ENCODE assay signal across 8 cellular contexts in the genomic region with DNA sequence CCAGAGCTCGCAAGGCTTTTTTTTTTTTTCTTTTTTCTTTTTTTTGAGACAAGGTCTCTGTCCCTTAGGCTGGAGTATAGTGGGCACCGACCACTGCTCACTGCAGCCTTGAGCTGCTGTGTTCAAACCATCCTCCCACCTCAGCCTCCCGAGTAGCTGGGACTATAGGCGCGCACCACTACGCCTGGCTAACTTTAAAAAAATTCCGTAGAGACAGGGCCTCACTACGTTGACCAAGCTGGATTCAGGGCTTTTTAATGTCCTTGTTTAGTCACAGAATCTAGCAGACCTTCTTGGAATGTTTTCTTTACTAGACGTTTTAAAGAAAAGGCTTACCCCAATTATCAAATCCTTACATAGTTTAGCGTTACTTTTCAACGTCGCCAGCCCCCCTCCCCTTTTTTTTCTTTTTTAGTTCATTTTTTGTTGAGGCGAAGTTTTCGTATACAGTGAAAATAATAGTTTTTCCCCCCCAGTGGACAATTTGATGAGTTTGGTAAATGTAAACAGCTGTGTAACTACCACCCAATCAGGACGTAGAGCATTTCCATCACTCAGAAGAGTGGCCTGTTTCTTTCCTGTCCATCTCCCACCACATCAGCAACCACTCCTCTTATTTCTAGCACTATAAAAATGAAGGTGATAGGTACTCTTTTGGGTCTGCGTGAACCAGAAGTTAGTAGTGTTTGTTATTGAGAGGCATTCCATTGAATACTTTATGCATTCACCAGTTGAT. TPM values are rescaled to one million over a fixed set of nuclear protein-coding genes. Genes with fewer than 3 reads are reported as not detected.
A peak's percentile ranks its signal among the peaks of the same experiment; 100 is the strongest.
DNase-seq lines count a peak whose midpoint lies in the region; ATAC-seq and TF ChIP-seq lines count a peak whose summit lies in the region.

No MANE protein-coding gene starts in this region.

- H3K4me1 ChIP-seq in heart right ventricle (peaks cover 0 to 25% (median 6%) of the 10 kb centered on the region in 9 donors), gastrocnemius medialis (peaks cover 6 to 7% of the 10 kb centered on the region in 2 donors)

- POLR2A ChIA-PET in RWPE1 (lab: Yijun Ruan, JAX; ENCODE audit: low non-redundant PET): interaction anchor here (0.5 to 0.9 kb wide), 2 partner anchors 163 to 241 kb away, joined by 4 to 6 read pairs; no protein-coding TSS in a partner anchor

- no peaks in the 10 kb centered on the region for H3K36me3 ChIP-seq in heart right ventricle
- H3K36me3 ChIP-seq in gastrocnemius medialis: no peaks in the 10 kb centered on the region

- in situ Hi-C loops in gastrocnemius medialis (cut with MboI; ENCODE audit: low sequenced_read_pairs in 4 of 4): no loop called here

- H3K4me3 ChIP-seq in heart right ventricle (peak overlapping the region; percentile 35 to 78 (median 59)), fibroblast of mammary gland (ENCODE audit: control insufficient read depth, low read depth, low read length) (peak overlapping the region; percentile 98), gastrocnemius medialis (peak overlapping the region; percentile 51 to 75 (median 66))

- peak in 1 of 8 donors; percentile 77 for ATAC-seq in heart right ventricle
- ATAC-seq in Right ventricle myocardium inferior: no peak
- peak; percentile 31 to 43 for ATAC-seq in gastrocnemius medialis
- no peak for ATAC-seq in HG03097 (IDR thresholded peaks at IDR 0.05; ENCODE audit: low FRiP score, unreplicated experiment)

- TF ChIP-seq CTCF in heart right ventricle (IDR thresholded peaks at IDR 0.05): no peak
- TF ChIP-seq CTCF in RWPE1 (conservative IDR thresholded peaks at IDR 0.05; ENCODE audit: low read depth): no peak
- no peak for TF ChIP-seq CTCF in fibroblast of mammary gland (conservative IDR thresholded peaks at IDR 0.05; ENCODE audit: control insufficient read depth, insufficient read depth, low read depth, low read length)
- no peak for TF ChIP-seq CTCF in gastrocnemius medialis (IDR thresholded peaks at IDR 0.05 in 4 of 5, conservative IDR thresholded peaks at IDR 0.05 in 1 of 5)

- H3K9me3 ChIP-seq in heart right ventricle (no peaks in the 10 kb centered on the region), gastrocnemius medialis (no peaks in the 10 kb centered on the region)

- H3K27me3 ChIP-seq in heart right ventricle (no peaks in the 10 kb centered on the region), gastrocnemius medialis (no peaks in the 10 kb centered on the region)

- H3K27ac ChIP-seq in heart right ventricle (peak overlapping the region in 8 of 10 donors; percentile 40 to 76 (median 53)), RWPE1 (peak overlapping the region; percentile 80), gastrocnemius medialis (peak overlapping the region; percentile 47 to 76 (median 63))

- TF ChIP-seq POLR2A in gastrocnemius medialis (IDR thresholded peaks at IDR 0.05): no peak

- 49 to 50% methylated on average over 16 of the region's 16 CpGs for WGBS in heart right ventricle, 2 donors

- no peak for DNase-seq in heart right ventricle
- no peak for DNase-seq in Right ventricle myocardium inferior (ENCODE audit: missing footprints)
- DNase-seq in RWPE1 (ENCODE audit: low spot score): no peak
- no peak for DNase-seq in fibroblast of mammary gland (ENCODE audit: low read depth)
- no peak for DNase-seq in gastrocnemius medialis
- no peak for DNase-seq in hypothalamus (lab: John Stamatoyannopoulos, UW)
- DNase-seq in occipital lobe (lab: John Stamatoyannopoulos, UW): no peak

- CTCF ChIA-PET in RWPE1 (lab: Yijun Ruan, JAX): interaction anchor here (0.7 to 1.0 kb wide), 2 partner anchors 70 to 239 kb away, joined by 3 to 9 read pairs; no protein-coding TSS in a partner anchor

- intact Hi-C loops in heart right ventricle (cut with DNase I) (no loop called here), Right ventricle myocardium inferior (cut with DNase I) (no loop called here), gastrocnemius medialis (cut with DNase I; ENCODE audit: low total_unique reads) (no loop called here)

RNA-seq across cellular contexts. Expression of a gene that starts 0.7 kb away (rescaled TPM):
- total RNA-seq in heart right ventricle (1 to 10 TPM in 1 of 10 donors, under 1 TPM in 4, not detected in 5; 0.07 to 5.1 (median 0.49) TPM), Right ventricle myocardium inferior (0.51 TPM), gastrocnemius medialis (not detected), occipital lobe (4.5 TPM)
- polyA plus RNA-seq in heart right ventricle: under 1 TPM; 0.07 to 0.22 TPM

Comparison
In these comparisons a context has a peak if more than half of its experiments do, and no peak if none do; other contexts are left out.
1. ATAC-seq: peak in gastrocnemius medialis (2 of 2); none in Right ventricle myocardium inferior (single experiment) and HG03097 (single experiment).
2. Peak in every context shown above with its lines, with median percentiles within 50 percentile points of each other: H3K27ac ChIP-seq and H3K4me3 ChIP-seq.